ENCODE assay signal across 9 cellular contexts in genomic region chr1:177355575-177355974, GRCh38.
DNase-seq lines count a peak whose midpoint lies in the region; ATAC-seq and TF ChIP-seq lines count a peak whose summit lies in the region.
"Had no signal": no experiment of that assay in that cellular context is flagged by ENCODE, and none has a peak within 500 bp of the region (broad histone marks: within the 10 kb centered on the region; RNA-seq: fewer than 3 reads in every experiment).

No MANE protein-coding gene starts in this region.

- DNase-seq in DMS 273 (lab: John Stamatoyannopoulos, UW; ENCODE audit: unreplicated experiment) (peak; percentile 32), DMS 273 treated with DMSO at 0.1 percent for 48 hours (lab: John Stamatoyannopoulos, UW) (no peak), MM.1S (peak; percentile 28), fibroblast of peridontal ligament (ENCODE audit: extremely low read depth) (peak; percentile 34), smooth muscle cell (lab: John Stamatoyannopoulos, UW; ENCODE audit: unreplicated experiment) (no peak), aorta (no peak), ovary (no peak)
- DNase-seq: 8988T had no signal

- no peaks in the 10 kb centered on the region for H3F3A ChIP-seq in MM.1S (ENCODE audit: insufficient read depth, low read length)
- H3F3A ChIP-seq in smooth muscle cell (ENCODE audit: low read depth): no peaks in the 10 kb centered on the region

- no peaks in the 10 kb centered on the region for H3K9me2 ChIP-seq in MM.1S (replicated peaks; ENCODE audit: insufficient read depth, low read length)

- no peaks in the 10 kb centered on the region for H3K9me3 ChIP-seq in MM.1S (replicated peaks; ENCODE audit: insufficient read depth, low read length)
- no peaks in the 10 kb centered on the region for H3K9me3 ChIP-seq in smooth muscle cell (replicated peaks; ENCODE audit: low read depth)
- no peaks in the 10 kb centered on the region for H3K9me3 ChIP-seq in aorta (ENCODE audit: control insufficient read depth, low read length)
- H3K9me3 ChIP-seq in ovary: no peaks in the 10 kb centered on the region

- H3K36me3 ChIP-seq in MM.1S (replicated peaks; ENCODE audit: insufficient read depth, low read length): no peaks in the 10 kb centered on the region
- no peaks in the 10 kb centered on the region for H3K36me3 ChIP-seq in smooth muscle cell (ENCODE audit: low read depth)
- H3K36me3 ChIP-seq in aorta (ENCODE audit: control insufficient read depth in 1 of 2, insufficient read depth in 2 of 2, low read length in 1 of 2): no peaks in the 10 kb centered on the region
- H3K36me3 ChIP-seq in ovary: no peaks in the 10 kb centered on the region

- H3K4me3 ChIP-seq in MM.1S (ENCODE audit: low read length): no peak overlapping the region
- no peak overlapping the region for H3K4me3 ChIP-seq in smooth muscle cell
- H3K4me3 ChIP-seq in aorta (ENCODE audit: low read length in 2 of 2): no peak overlapping the region
- no peak overlapping the region for H3K4me3 ChIP-seq in ovary

- H3K4me1 ChIP-seq in MM.1S (ENCODE audit: low read length): no peaks in the 10 kb centered on the region
- H3K4me1 ChIP-seq in smooth muscle cell (ENCODE audit: low read depth): no peaks in the 10 kb centered on the region
- H3K4me1 ChIP-seq in aorta (ENCODE audit: control insufficient read depth in 1 of 2, insufficient read depth in 2 of 2, low read length in 2 of 2): no peaks in the 10 kb centered on the region
- H3K4me1 ChIP-seq in ovary (ENCODE audit: insufficient read depth): no peaks in the 10 kb centered on the region

- H2AFZ ChIP-seq in MM.1S (ENCODE audit: low read length) (no peak overlapping the region), smooth muscle cell (ENCODE audit: low read depth) (no peak overlapping the region)

- TF ChIP-seq EP300 in ovary (IDR thresholded peaks at IDR 0.05): no peak

- H3K9ac ChIP-seq in MM.1S (ENCODE audit: low read length): no peak overlapping the region
- no peak overlapping the region for H3K9ac ChIP-seq in smooth muscle cell (ENCODE audit: low read depth)

- H3K27ac ChIP-seq in MM.1S (ENCODE audit: low read length) (no peak overlapping the region), smooth muscle cell (ENCODE audit: low read depth) (no peak overlapping the region), aorta (ENCODE audit: low read depth in 1 of 2, low read length in 2 of 2) (no peak overlapping the region), ovary (no peak overlapping the region)

- intact Hi-C loops in aorta (cut with DNase I): loop anchor here in 1 of 2 donors (5.0 to 10.0 kb wide), 2 partner anchors 98 to 461 kb away; no protein-coding TSS in a partner anchor
- intact Hi-C loops in ovary (cut with DNase I): no loop called here

- no peaks in the 10 kb centered on the region for H4K20me1 ChIP-seq in MM.1S (ENCODE audit: insufficient read depth, low read length)
- no peaks in the 10 kb centered on the region for H4K20me1 ChIP-seq in smooth muscle cell (ENCODE audit: low read depth)

- WGBS in smooth muscle cell (ENCODE audit: low lambda C conversion rate): 14% methylated on average over 2 of the region's 2 CpGs
- WGBS in aorta, 2 donors: 17 to 37% methylated on average over 2 of the region's 2 CpGs
- WGBS in ovary, 3 donors: 18 to 28% (median 26%) methylated on average over 2 of the region's 2 CpGs

- H3K79me2 ChIP-seq in MM.1S (ENCODE audit: low read length): no peaks in the 10 kb centered on the region
- no peaks in the 10 kb centered on the region for H3K79me2 ChIP-seq in smooth muscle cell (ENCODE audit: low read depth)

- ATAC-seq in GM19452 (IDR thresholded peaks at IDR 0.05; ENCODE audit: unreplicated experiment) (no peak), aorta (ENCODE audit: low FRiP score) (no peak)

- TF ChIP-seq POLR2A in ovary (IDR thresholded peaks at IDR 0.05): no peak

- TF ChIP-seq CTCF in MM.1S (IDR thresholded peaks at IDR 0.05; ENCODE audit: low read length): peak; percentile 50
- TF ChIP-seq CTCF in smooth muscle cell (IDR thresholded peaks at IDR 0.05; ENCODE audit: borderline replicate concordance, insufficient read depth, poor library complexity, severe bottlenecking): peak; percentile 56
- TF ChIP-seq CTCF in ovary (IDR thresholded peaks at IDR 0.05): no peak

- H3K4me2 ChIP-seq in MM.1S (ENCODE audit: low read depth, low read length) (no peak overlapping the region), smooth muscle cell (no peak overlapping the region)

- H3K27me3 ChIP-seq in MM.1S (replicated peaks; ENCODE audit: insufficient read depth, low read length) (no peaks in the 10 kb centered on the region), smooth muscle cell (ENCODE audit: low read depth) (no peaks in the 10 kb centered on the region), aorta (ENCODE audit: control insufficient read depth in 1 of 2, insufficient read depth in 2 of 2, low read length in 1 of 2) (no peaks in the 10 kb centered on the region), ovary (no peaks in the 10 kb centered on the region)

Comparison
In these comparisons a context has a peak if more than half of its experiments do, and no peak if none do; other contexts are left out.
1. DNase-seq: peak in DMS 273 (single experiment), MM.1S (single experiment) and fibroblast of peridontal ligament (single experiment); none in DMS 273 treated with DMSO at 0.1 percent for 48 hours (single experiment), smooth muscle cell (single experiment), aorta (0 of 2) and ovary (0 of 5).
2. CTCF ChIP-seq: peak in MM.1S (single experiment) and smooth muscle cell (single experiment); none in ovary (0 of 3).